1 cellular context compared by ENCODE assay signal in the genomic region with DNA sequence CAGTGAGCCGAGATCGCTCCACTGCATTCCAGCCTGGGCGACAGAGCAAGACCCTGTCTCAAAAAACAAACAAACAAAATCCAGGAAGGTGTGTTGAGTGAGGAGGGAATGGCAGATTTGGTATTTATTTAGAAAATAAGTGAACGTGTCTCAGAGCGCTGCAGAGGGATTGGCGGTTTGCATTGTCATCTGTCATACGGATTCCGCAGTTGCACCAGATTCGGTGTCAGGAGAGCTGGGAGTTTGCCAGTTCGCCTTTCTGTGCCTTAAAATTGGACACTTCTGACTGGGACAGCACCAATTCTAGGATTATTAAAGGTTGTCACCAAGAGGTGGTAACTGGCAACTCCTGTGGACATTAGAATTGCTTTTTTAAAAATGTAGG.
TF ChIP-seq lines count a peak whose summit lies in the region.

No MANE protein-coding gene starts in this region.

TF ChIP-seq in IMR-90, 13 proteins besides CTCF, POLR2A, EP300 and RAD21:
- TF ChIP-seq MAZ (IDR thresholded peaks at IDR 0.05; ENCODE audit: borderline replicate concordance, low read depth, low read length) (no peak), MXI1 (IDR thresholded peaks at IDR 0.05; ENCODE audit: borderline replicate concordance, low read depth, low read length) (no peak), USF2 (IDR thresholded peaks at IDR 0.05; ENCODE audit: low read depth, low read length) (no peak), MAFK (IDR thresholded peaks at IDR 0.05; ENCODE audit: low read depth, low read length) (no peak), SMC3 (IDR thresholded peaks at IDR 0.05; ENCODE audit: low read depth, low read length) (no peak), ELK1 (IDR thresholded peaks at IDR 0.05; ENCODE audit: borderline replicate concordance, low read depth, low read length) (no peak), CHD1 (IDR thresholded peaks at IDR 0.05; ENCODE audit: low read depth, low read length) (no peak), NFE2L2 (IDR thresholded peaks at IDR 0.05; ENCODE audit: low read depth, low read length) (no peak), RFX5 (IDR thresholded peaks at IDR 0.05; ENCODE audit: low read depth, low read length) (no peak), BHLHE40 (IDR thresholded peaks at IDR 0.05; ENCODE audit: low read depth, low read length) (no peak), FOS (IDR thresholded peaks at IDR 0.05; ENCODE audit: low read depth, low read length) (no peak), RCOR1 (IDR thresholded peaks at IDR 0.05; ENCODE audit: insufficient replicate concordance, low read length) (no peak), CEBPB (IDR thresholded peaks at IDR 0.05; ENCODE audit: low read depth, low read length) (no peak)
